34 cellular contexts compared by ENCODE assay signal in genomic region chr1:11044086-11044848, GRCh38. TPM values are rescaled to one million over a fixed set of nuclear protein-coding genes. Genes with fewer than 3 reads are reported as not detected.
"Had no signal": no experiment of that assay in that cellular context is flagged by ENCODE, and none has a peak within 500 bp of the region (broad histone marks: within the 10 kb centered on the region; RNA-seq: fewer than 3 reads in every experiment).

No MANE protein-coding gene starts in this region.

- H3K27ac ChIP-seq: adrenal gland, body of pancreas, epithelial cell of prostate, esophagus squamous epithelium, heart right ventricle, ovary, skin epidermis, testis, transverse colon had no signal

- H3K4me1 Mint-ChIP-seq: activated CD4-positive, alpha-beta T cell treated with anti-CD3 and anti-CD28 coated beads for 36 hours; activated T-helper 17 cell treated with anti-CD3 and anti-CD28 coated beads, Interleukin-2, amount 50 U/mL, for 72 hours; mesothelial cell of epicardium; naive B cell; stimulated activated memory B cell treated with anti-CD40 and anti-IgM and Interleukin-4, amounts not matched to agents 10 μg/mL and 1 μg/mL and 100 μg/mL, for 72 hours had no signal

- FAIRE-seq: colon, islet of Langerhans, urothelium cell line had no signal

- H3K36me3 ChIP-seq: adrenal gland, esophagus squamous epithelium, heart right ventricle, ovary, transverse colon had no signal

- H3K4me3 ChIP-seq: adrenal gland, body of pancreas, esophagus squamous epithelium, heart right ventricle, ovary, skin epidermis, testis, transverse colon had no signal

- H3K4me1 ChIP-seq: adrenal gland, body of pancreas, esophagus squamous epithelium, heart right ventricle, testis, transverse colon had no signal

- H3K4me3 Mint-ChIP-seq: activated CD4-positive, alpha-beta T cell treated with anti-CD3 and anti-CD28 coated beads for 36 hours; activated CD8-positive, alpha-beta T cell treated with anti-CD3 and anti-CD28 coated beads, Interleukin-2, amount 10 ng/mL, durations not matched to agents 7 days and 5 days; activated T-helper 17 cell treated with anti-CD3 and anti-CD28 coated beads, Interleukin-2, amount 50 U/mL, for 72 hours; mesothelial cell of epicardium; naive B cell; neural crest cell; stimulated activated memory B cell treated with anti-CD40 and anti-IgM and Interleukin-4, amounts not matched to agents 10 μg/mL and 1 μg/mL and 100 μg/mL, for 72 hours had no signal

- H3K27ac Mint-ChIP-seq: activated CD4-positive, alpha-beta T cell treated with anti-CD3 and anti-CD28 coated beads for 36 hours; activated CD8-positive, alpha-beta T cell treated with anti-CD3 and anti-CD28 coated beads, Interleukin-2, amount 10 ng/mL, durations not matched to agents 7 days and 5 days; activated naive CD4-positive, alpha-beta T cell treated with anti-CD3 and anti-CD28 coated beads, Interleukin-2, amount 50 U/mL, for 72 hours; activated T-helper 17 cell treated with anti-CD3 and anti-CD28 coated beads, Interleukin-2, amount 50 U/mL, for 72 hours; mesothelial cell of epicardium; naive B cell; progenitor cell of endocrine pancreas; stimulated activated memory B cell treated with anti-CD40 and anti-IgM and Interleukin-4, amounts not matched to agents 10 μg/mL and 1 μg/mL and 100 μg/mL, for 72 hours had no signal

- DNase-seq: activated CD4-positive, alpha-beta T cell treated with anti-CD3 and anti-CD28 coated beads for 36 hours; activated CD8-positive, alpha-beta T cell treated with anti-CD3 and anti-CD28 coated beads, Interleukin-2, amount 10 ng/mL, durations not matched to agents 7 days and 5 days; activated naive CD4-positive, alpha-beta T cell; adrenal gland; body of pancreas; dermis blood vessel endothelial cell; effector CD4-positive, alpha-beta T cell; esophagus squamous epithelium; foreskin melanocyte; heart right ventricle; left ventricle myocardium superior; naive B cell; ovary; stimulated activated CD4-positive, alpha-beta T cell treated with anti-CD3 and anti-CD28 coated beads, Interleukin-12 subunit alpha, Interleukin-12 subunit beta, amount 100 ng/mL, for 4 hours; stimulated activated CD4-positive, alpha-beta T cell treated with anti-CD3 and anti-CD28 coated beads, Interleukin-4, amount 100 ng/mL, for 1 hour; T-helper 2 cell; testis; transverse colon had no signal

- ATAC-seq: activated CD4-positive, alpha-beta T cell treated with anti-CD3 and anti-CD28 coated beads for 36 hours; activated CD8-positive, alpha-beta T cell treated with anti-CD3 and anti-CD28 coated beads, Interleukin-2, amount 10 ng/mL, durations not matched to agents 7 days and 5 days; activated T-helper 17 cell treated with anti-CD3 and anti-CD28 coated beads, Interleukin-2, amount 50 U/mL, for 72 hours; body of pancreas; left ventricle myocardium superior; right lobe of liver had no signal

- H3K9me3 ChIP-seq: adrenal gland, body of pancreas, esophagus squamous epithelium, heart right ventricle, ovary, right lobe of liver, testis, transverse colon had no signal

- H3K27me3 Mint-ChIP-seq: activated CD4-positive, alpha-beta T cell treated with anti-CD3 and anti-CD28 coated beads for 36 hours; activated T-helper 17 cell treated with anti-CD3 and anti-CD28 coated beads, Interleukin-2, amount 50 U/mL, for 72 hours; naive B cell; progenitor cell of endocrine pancreas; stimulated activated memory B cell treated with anti-CD40 and anti-IgM and Interleukin-4, amounts not matched to agents 10 μg/mL and 1 μg/mL and 100 μg/mL, for 72 hours had no signal

- H3K27me3 ChIP-seq: adrenal gland, body of pancreas, esophagus squamous epithelium, heart right ventricle, ovary, right lobe of liver, testis, transverse colon had no signal

- H3K9me3 Mint-ChIP-seq: activated naive CD4-positive, alpha-beta T cell treated with anti-CD3 and anti-CD28 coated beads, Interleukin-2, amount 50 U/mL, for 72 hours; activated T-helper 17 cell treated with anti-CD3 and anti-CD28 coated beads, Interleukin-2, amount 50 U/mL, for 72 hours; mesothelial cell of epicardium; naive B cell; neural crest cell; stimulated activated memory B cell treated with anti-CD40 and anti-IgM and Interleukin-4, amounts not matched to agents 10 μg/mL and 1 μg/mL and 100 μg/mL, for 72 hours had no signal

- H3K36me3 Mint-ChIP-seq: activated naive CD4-positive, alpha-beta T cell treated with anti-CD3 and anti-CD28 coated beads, Interleukin-2, amount 50 U/mL, for 72 hours; mesothelial cell of epicardium; naive B cell; stimulated activated memory B cell treated with anti-CD40 and anti-IgM and Interleukin-4, amounts not matched to agents 10 μg/mL and 1 μg/mL and 100 μg/mL, for 72 hours had no signal

RNA-seq across cellular contexts. Expression of gene MASP2, which starts 2.8 kb away (rescaled TPM):
- total RNA-seq: activated CD4-positive, alpha-beta T cell treated with anti-CD3 and anti-CD28 coated beads for 36 hours; adrenal gland; aorta; body of pancreas; dermis blood vessel endothelial cell; glomerular endothelial cell; heart right ventricle; left ventricle myocardium superior; lung microvascular endothelial cell; neural crest cell; progenitor cell of endocrine pancreas; renal cortical epithelial cell; transverse colon had no signal
